Comparison of ENCODE assay signal across 14 cellular contexts in the genomic region with DNA sequence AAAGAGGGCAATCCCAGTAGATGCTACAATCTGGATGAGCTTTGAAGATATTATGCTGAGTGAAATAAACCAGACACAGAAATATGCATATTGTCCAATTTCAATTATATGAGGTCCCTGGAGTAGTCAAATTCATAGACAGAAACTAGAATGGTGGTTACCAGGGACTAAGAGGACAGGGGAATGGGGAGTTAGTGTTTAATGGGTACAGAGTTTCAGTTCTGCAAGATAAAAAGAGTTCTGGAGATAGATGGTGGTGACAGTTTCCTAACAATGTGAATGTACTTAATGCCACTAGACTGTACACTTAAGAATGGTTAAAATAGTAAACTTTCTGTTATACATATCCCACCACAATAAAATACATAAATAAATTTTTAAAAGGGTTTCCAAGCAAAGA.
DNase-seq lines count a peak whose midpoint lies in the region; ATAC-seq and TF ChIP-seq lines count a peak whose summit lies in the region.
"Had no signal": no experiment of that assay in that cellular context is flagged by ENCODE, and none has a peak within 500 bp of the region (broad histone marks: within the 10 kb centered on the region; RNA-seq: fewer than 3 reads in every experiment).

No MANE protein-coding gene starts in this region.

- peak overlapping the region; percentile 96 for H3K4me2 ChIP-seq in KMS-11
- no peak overlapping the region for H3K4me2 ChIP-seq in osteoblast (ENCODE audit: insufficient read depth, low read length)

- peaks cover 53% of the 10 kb centered on the region for H3K36me3 Mint-ChIP-seq in stimulated activated memory B cell treated with anti-CD40 and anti-IgM and Interleukin-4, amounts not matched to agents 10 μg/mL and 1 μg/mL and 100 μg/mL, for 72 hours

- no peak overlapping the region for H3K9ac ChIP-seq in KMS-11

- H3K36me3 ChIP-seq in KMS-11 (ENCODE audit: insufficient read depth) (no peaks in the 10 kb centered on the region), upper lobe of left lung (peaks cover 0 to 9% (median 0%) of the 10 kb centered on the region in 4 donors), osteoblast (ENCODE audit: insufficient read depth, low read length) (no peaks in the 10 kb centered on the region)

- H3K27me3 ChIP-seq in KMS-11 (ENCODE audit: insufficient read depth, low read depth) (no peaks in the 10 kb centered on the region), upper lobe of left lung (no peaks in the 10 kb centered on the region), osteoblast (ENCODE audit: insufficient read depth, low read length) (no peaks in the 10 kb centered on the region)

- no peaks in the 10 kb centered on the region for H3K9me3 Mint-ChIP-seq in stimulated activated memory B cell treated with anti-CD40 and anti-IgM and Interleukin-4, amounts not matched to agents 10 μg/mL and 1 μg/mL and 100 μg/mL, for 72 hours
- H3K9me3 Mint-ChIP-seq: CD4-positive, alpha-beta memory T cell; neural crest cell had no signal

- no peak for TF ChIP-seq EP300 in upper lobe of left lung (IDR thresholded peaks at IDR 0.05)

- H3K4me1 Mint-ChIP-seq in stimulated activated memory B cell treated with anti-CD40 and anti-IgM and Interleukin-4, amounts not matched to agents 10 μg/mL and 1 μg/mL and 100 μg/mL, for 72 hours, result peaks cover 42% of the 10 kb centered on the region

- no peak overlapping the region for H2AFZ ChIP-seq in KMS-11 (ENCODE audit: low read depth)
- no peak overlapping the region for H2AFZ ChIP-seq in osteoblast (ENCODE audit: low read length)

- H4K20me1 ChIP-seq in KMS-11 (ENCODE audit: insufficient read depth), result no peaks in the 10 kb centered on the region
- H4K20me1 ChIP-seq in osteoblast (ENCODE audit: insufficient read depth, low read length), result no peaks in the 10 kb centered on the region

- TF ChIP-seq POLR2A in upper lobe of left lung (IDR thresholded peaks at IDR 0.05), result no peak

- H3K9me3 ChIP-seq in upper lobe of left lung, result no peaks in the 10 kb centered on the region
- no peaks in the 10 kb centered on the region for H3K9me3 ChIP-seq in osteoblast (ENCODE audit: low read depth, low read length)

- no peak overlapping the region for H3K4me3 Mint-ChIP-seq in stimulated activated memory B cell treated with anti-CD40 and anti-IgM and Interleukin-4, amounts not matched to agents 10 μg/mL and 1 μg/mL and 100 μg/mL, for 72 hours
- H3K4me3 Mint-ChIP-seq: activated CD8-positive, alpha-beta T cell treated with anti-CD3 and anti-CD28 coated beads, Interleukin-2, amount 10 ng/mL, durations not matched to agents 7 days and 5 days; CD4-positive, alpha-beta memory T cell; neural crest cell had no signal

- H3K4me3 ChIP-seq in KMS-11 (IDR thresholded peaks at IDR 0.05; ENCODE audit: insufficient read depth, low read depth, low read length) (no peak overlapping the region), upper lobe of left lung (no peak overlapping the region), osteoblast (ENCODE audit: insufficient read depth, low read length) (no peak overlapping the region)

- no peak for TF ChIP-seq CTCF in KMS-11 (conservative IDR thresholded peaks at IDR 0.05; ENCODE audit: low read depth, low read length)
- TF ChIP-seq CTCF in upper lobe of left lung (IDR thresholded peaks at IDR 0.05), result no peak
- no peak for TF ChIP-seq CTCF in osteoblast (IDR thresholded peaks at IDR 0.05; ENCODE audit: extremely low read depth, low read depth, low read length)

- H3K79me2 ChIP-seq in KMS-11 (ENCODE audit: insufficient read depth, low read depth), result peaks cover 5% of the 10 kb centered on the region; the same call in 1 of the 2 replicates
- no peaks in the 10 kb centered on the region for H3K79me2 ChIP-seq in osteoblast (ENCODE audit: insufficient read depth, low read length)

- DNase-seq in SKM-1 treated with dmso at 0.1 percent for 144 hours (lab: John Stamatoyannopoulos, UW; ENCODE audit: unreplicated experiment) (no peak), NK-92 (lab: John Stamatoyannopoulos, UW; ENCODE audit: unreplicated experiment) (no peak), upper lobe of left lung (no peak), osteoblast (ENCODE audit: insufficient read length, low spot score, missing footprints) (no peak)
- DNase-seq: activated CD8-positive, alpha-beta T cell treated with anti-CD3 and anti-CD28 coated beads, Interleukin-2, amount 10 ng/mL, durations not matched to agents 7 days and 5 days; CD4-positive, alpha-beta memory T cell; cortex of kidney; GDM1; T-helper 1 cell had no signal

- H3K27ac ChIP-seq in KMS-11 (peak overlapping the region; percentile 72), upper lobe of left lung (peak overlapping the region in 1 of 4 donors; percentile 39), osteoblast (ENCODE audit: low read depth, low read length) (no peak overlapping the region)

- H3K4me1 ChIP-seq in KMS-11 (ENCODE audit: low read depth, poor library complexity, severe bottlenecking) (peaks cover 100% of the 10 kb centered on the region), upper lobe of left lung (peaks cover 17 to 23% (median 20%) of the 10 kb centered on the region in 4 donors), osteoblast (ENCODE audit: insufficient read depth, low read length) (no peaks in the 10 kb centered on the region)

- peak; percentile 78 for ATAC-seq in GM18870 (IDR thresholded peaks at IDR 0.05; ENCODE audit: unreplicated experiment)
- ATAC-seq in GM21723 (IDR thresholded peaks at IDR 0.05; ENCODE audit: unreplicated experiment), result peak; percentile 48
- peak; percentile 70 for ATAC-seq in stimulated activated memory B cell treated with anti-CD40 and anti-IgM and Interleukin-4, amounts not matched to agents 10 μg/mL and 1 μg/mL and 100 μg/mL, for 72 hours
- no peak for ATAC-seq in upper lobe of left lung (ENCODE audit: low FRiP score in 2 of 2)
- ATAC-seq: activated CD8-positive, alpha-beta T cell treated with anti-CD3 and anti-CD28 coated beads, Interleukin-2, amount 10 ng/mL, durations not matched to agents 7 days and 5 days had no signal

- H3K27me3 Mint-ChIP-seq in stimulated activated memory B cell treated with anti-CD40 and anti-IgM and Interleukin-4, amounts not matched to agents 10 μg/mL and 1 μg/mL and 100 μg/mL, for 72 hours, result no peaks in the 10 kb centered on the region
- H3K27me3 Mint-ChIP-seq: CD4-positive, alpha-beta memory T cell had no signal

- H3K27ac Mint-ChIP-seq in stimulated activated memory B cell treated with anti-CD40 and anti-IgM and Interleukin-4, amounts not matched to agents 10 μg/mL and 1 μg/mL and 100 μg/mL, for 72 hours, result no peak overlapping the region
- H3K27ac Mint-ChIP-seq: activated CD8-positive, alpha-beta T cell treated with anti-CD3 and anti-CD28 coated beads, Interleukin-2, amount 10 ng/mL, durations not matched to agents 7 days and 5 days had no signal

Comparison
In these comparisons a context has a peak if more than half of its experiments do, and no peak if none do; other contexts are left out.
1. ATAC-seq: peak in GM18870 (single experiment), GM21723 (single experiment) and stimulated activated memory B cell treated with anti-CD40 and anti-IgM and Interleukin-4, amounts not matched to agents 10 μg/mL and 1 μg/mL and 100 μg/mL, for 72 hours (single experiment); none in upper lobe of left lung (0 of 2).